8 cellular contexts compared by ENCODE assay signal in genomic region chr19:3060852-3061182, GRCh38. TPM values are rescaled to one million over a fixed set of nuclear protein-coding genes. Genes with fewer than 3 reads are reported as not detected.
DNase-seq lines count a peak whose midpoint lies in the region; ATAC-seq, FAIRE-seq and TF ChIP-seq lines count a peak whose summit lies in the region.

No MANE protein-coding gene starts in this region.

- ATAC-seq in GM12878, result no peak

- intact Hi-C loops in GM12878 (cut with micrococcal nuclease; ENCODE audit: unreplicated experiment), result no loop called here
- intact Hi-C loops in lower leg skin (cut with DNase I; ENCODE audit: low total_unique reads), result no loop called here
- intact Hi-C loops in thyroid gland (cut with DNase I), result no loop called here

- no peak for TF ChIP-seq POLR2A in GM12878 (IDR thresholded peaks at IDR 0.05; ENCODE audit: low read depth, low read length)
- no peak for TF ChIP-seq POLR2A in lower leg skin (IDR thresholded peaks at IDR 0.05)
- TF ChIP-seq POLR2A in thyroid gland (IDR thresholded peaks at IDR 0.05), result no peak

- peak overlapping the region; percentile 82 for H3K4me3 Mint-ChIP-seq in activated T-cell treated with anti-CD3 and anti-CD28 coated beads, Interleukin-2, amount 50 U/mL, for 24 hours

- H3K4me3 ChIP-seq in GM12878, result peak overlapping the region; percentile 88
- peak overlapping the region; percentile 64 for H3K4me3 ChIP-seq in lower leg skin (ENCODE audit: low read depth, poor library complexity, severe bottlenecking)
- peak overlapping the region in 2 of 3 donors; percentile 79 to 83 for H3K4me3 ChIP-seq in thyroid gland (replicated peaks in 1 of 3)

- no peak for DNase-seq in activated T-cell treated with anti-CD3 and anti-CD28 coated beads, Interleukin-2, amount 50 U/mL, for 24 hours
- DNase-seq in activated T-cell treated with anti-CD3 and anti-CD28 coated beads, Interleukin-2, amount 50 U/mL, for 1 hour, result no peak
- no peak for DNase-seq in GM12878 (ENCODE audit: low read depth, low spot score)
- DNase-seq in lower leg skin (ENCODE audit: low spot score in 2 of 2), result no peak
- no peak for DNase-seq in thyroid gland
- no peak for DNase-seq in NCI-H1105 treated with DMSO at 0.1 percent for 48 hours (lab: John Stamatoyannopoulos, UW)
- no peak for DNase-seq in HEK293T (ENCODE audit: extremely low spot score)
- no peak for DNase-seq in GM20000 (ENCODE audit: low spot score)

- H3K4me2 ChIP-seq in GM12878 (ENCODE audit: control insufficient read depth, insufficient read depth), result peak overlapping the region; percentile 82

- H3K27me3 Mint-ChIP-seq in activated T-cell treated with anti-CD3 and anti-CD28 coated beads, Interleukin-2, amount 50 U/mL, for 24 hours, result no peaks in the 10 kb centered on the region

- H3K9me3 Mint-ChIP-seq in activated T-cell treated with anti-CD3 and anti-CD28 coated beads, Interleukin-2, amount 50 U/mL, for 24 hours, result no peaks in the 10 kb centered on the region

- WGBS in GM12878 (ENCODE audit: insufficient coverage, insufficient replicate concordance, low lambda C conversion rate, missing lambda C conversion rate), result 16% methylated on average over 5 of the region's 5 CpGs
- WGBS in lower leg skin, 2 donors, result 25 to 35% methylated on average over 5 of the region's 5 CpGs
- WGBS in thyroid gland, 2 donors, result 37 to 48% methylated on average over 5 of the region's 5 CpGs

- BruUV-seq in GM12878 (replicated peaks; lab: Mats Ljungman, UMichigan), result no TSS peak

- H3K36me3 Mint-ChIP-seq in activated T-cell treated with anti-CD3 and anti-CD28 coated beads, Interleukin-2, amount 50 U/mL, for 24 hours (ENCODE audit: low read depth), result peaks cover 49% of the 10 kb centered on the region

- RAD21 ChIA-PET in GM12878 (lab: Charles Lee; ENCODE audit: unreplicated experiment), result interaction anchor here (0.6 to 3.0 kb wide), 3 partner anchors 13 to 105 kb away, joined by 3 to 13 read pairs (median 6); no protein-coding TSS in a partner anchor

- H3K9me3 ChIP-seq in GM12878 (replicated peaks; ENCODE audit: control insufficient read depth, insufficient read depth, low read length) (no peaks in the 10 kb centered on the region), thyroid gland (no peaks in the 10 kb centered on the region)

- no peak for TF ChIP-seq CTCF in GM12878 (IDR thresholded peaks at IDR 0.05 in 2 of 3, conservative IDR thresholded peaks at IDR 0.05 in 1 of 3; ENCODE audit: control insufficient read depth in 2 of 3, extremely low read depth in 1 of 3, insufficient read depth in 1 of 3, low read depth in 3 of 3, low read length in 3 of 3)
- no peak for TF ChIP-seq CTCF in lower leg skin (IDR thresholded peaks at IDR 0.05)
- no peak for TF ChIP-seq CTCF in thyroid gland (IDR thresholded peaks at IDR 0.05)
- TF ChIP-seq CTCF in GM20000 (IDR thresholded peaks at IDR 0.05; ENCODE audit: extremely low read depth, missing control alignments), result no peak

- no peak for TF ChIP-seq EP300 in GM12878 (IDR thresholded peaks at IDR 0.05; ENCODE audit: borderline replicate concordance in 1 of 2, control insufficient read depth in 1 of 2, low read depth in 2 of 2, low read length in 2 of 2)

- POLR2A ChIA-PET in GM12878 (lab: Charles Lee), result interaction anchor here (1.0 to 2.0 kb wide), 2 partner anchors 9 to 25 kb away, joined by 4 to 13 read pairs; no protein-coding TSS in a partner anchor
- POLR2A ChIA-PET in HEK293T (lab: Yijun Ruan, JAX), result no interaction called here

- peak overlapping the region; percentile 95 for H3K9ac ChIP-seq in GM12878 (ENCODE audit: control insufficient read depth, insufficient read depth, low read length)

- no peak for TF ChIP-seq RAD21 in GM12878 (IDR thresholded peaks at IDR 0.05; ENCODE audit: insufficient read depth, low read depth, low read length)

- in situ Hi-C loops in GM12878 (cut with MboI), result no loop called here

- peaks cover 29% of the 10 kb centered on the region for H3K79me2 ChIP-seq in GM12878 (ENCODE audit: control insufficient read depth, insufficient read depth, low read length)

- H3K27me3 ChIP-seq in GM12878 (replicated peaks in 1 of 2; ENCODE audit: control insufficient read depth in 2 of 2, insufficient read depth in 2 of 2, low read length in 1 of 2) (no peaks in the 10 kb centered on the region), thyroid gland (no peaks in the 10 kb centered on the region)

- peak overlapping the region; percentile 92 for H3K27ac Mint-ChIP-seq in activated T-cell treated with anti-CD3 and anti-CD28 coated beads, Interleukin-2, amount 50 U/mL, for 24 hours

- peaks cover 27% of the 10 kb centered on the region for H3K4me1 ChIP-seq in GM12878 (ENCODE audit: control insufficient read depth, insufficient read depth, low read length)
- H3K4me1 ChIP-seq in thyroid gland, result peaks cover 45 to 78% of the 10 kb centered on the region in 2 donors

- CTCF ChIA-PET in GM12878 (lab: Yijun Ruan, JAX), result interaction anchor here (0.5 to 2.2 kb wide), 7 partner anchors 8 to 479 kb away, joined by 3 to 11 read pairs (median 4); no protein-coding TSS in a partner anchor
- CTCF ChIA-PET in HEK293T (lab: Yijun Ruan, JAX), result interaction anchor here (0.9 kb wide), 1 partner anchor 25 kb away, joined by 4 read pairs; no protein-coding TSS in a partner anchor

- peaks cover 51% of the 10 kb centered on the region for H3K4me1 Mint-ChIP-seq in activated T-cell treated with anti-CD3 and anti-CD28 coated beads, Interleukin-2, amount 50 U/mL, for 24 hours (ENCODE audit: low read depth)

- H2AFZ ChIP-seq in GM12878 (ENCODE audit: control insufficient read depth, low read depth, low read length), result no peak overlapping the region

- H3K36me3 ChIP-seq in GM12878 (ENCODE audit: control insufficient read depth in 2 of 2, insufficient read depth in 2 of 2, low read length in 1 of 2) (peaks cover 11 to 14% of the 10 kb centered on the region in 2 experiments; a peak in 3 of 4 replicates), thyroid gland (peaks cover 16% of the 10 kb centered on the region in 2 donors)

- peak overlapping the region; percentile 87 for H3K27ac ChIP-seq in GM12878 (ENCODE audit: control insufficient read depth, insufficient read depth)
- H3K27ac ChIP-seq in thyroid gland, result peak overlapping the region; percentile 96 to 99 (median 99)

- peaks cover 11% of the 10 kb centered on the region; the same call in 1 of the 2 replicates for H4K20me1 ChIP-seq in GM12878 (ENCODE audit: control insufficient read depth, insufficient read depth)

- no peak for FAIRE-seq in GM12878 (lab: Jason Lieb, UNC)

- SMC1A ChIA-PET in GM12878 (lab: Charles Lee; ENCODE audit: uncharacterized antibody, unreplicated experiment), result interaction anchor here (1.3 to 1.7 kb wide), 3 partner anchors 8 to 25 kb away, joined by 3 to 8 read pairs (median 4); no protein-coding TSS in a partner anchor

RNA-seq across cellular contexts. Expression of gene TLE5, which starts 1.5 kb away (rescaled TPM):
- 52.7 and 76.7 TPM in 2 replicates for total RNA-seq in GM12878 (2013; cell fraction: nucleolus; rRNA removed)
- total RNA-seq in GM12878 (2014; rRNA removed), result 282 and 299 TPM in 2 replicates
- total RNA-seq in GM12878 (2014; rRNA removed; fragmentation: Illumina TruSeq; extraction: Trizol), result 144 and 153 TPM in 2 replicates
- 354 and 373 TPM in 2 replicates for total RNA-seq in GM12878 (2021)
- polyA plus RNA-seq in GM12878 (2011; ENCODE audit: low read depth), result 246 TPM
- polyA plus RNA-seq in GM12878 (2011; rRNA removed), result 272 and 329 TPM in 2 replicates
- polyA plus RNA-seq in GM12878 (2011; cell fraction: cytosol; rRNA removed), result 397 and 591 TPM in 2 replicates
- 669 and 746 TPM in 2 replicates for polyA plus RNA-seq in GM12878 (2011; cell fraction: nucleus; rRNA removed)
- polyA plus RNA-seq in GM12878 (2012), result 274 and 326 TPM in 2 replicates
- polyA plus RNA-seq in GM12878 (2014; fragmentation: Illumina TruSeq; extraction: Trizol), result 52.9 and 154 TPM in 2 replicates
- polyA plus RNA-seq in GM12878 (2014; fragmentation: Nextera tagmentation; extraction: Ambion mirVana), result 10 to 100 TPM in 1 of 2 experiments, 1 to 10 TPM in 1; 2.5 to 13.0 TPM
- 359 and 398 TPM in 2 replicates for polyA plus RNA-seq in GM12878 (2014; rRNA removed)
- polyA plus RNA-seq in GM12878 (2016; fragmentation: Nextera tagmentation; extraction: Ambion mirVana), result 100 to 1,000 TPM in 1 of 2 experiments, 10 to 100 TPM in 1; 64.4 to 130 TPM
- polyA minus RNA-seq in GM12878 (2011; rRNA and poly(A)+ RNA removed), result 386 and 390 TPM in 2 replicates
- polyA minus RNA-seq in GM12878 (2011; cell fraction: cytosol; rRNA and poly(A)+ RNA removed), result 245 and 292 TPM in 2 replicates
- 57.5 and 83.1 TPM in 2 replicates for polyA minus RNA-seq in GM12878 (2011; cell fraction: nucleus; rRNA and poly(A)+ RNA removed)
- total RNA-seq in lower leg skin, result 100 to 1,000 TPM; 329 to 533 (median 387) TPM
- total RNA-seq in thyroid gland, result 100 to 1,000 TPM; 398 to 892 (median 498) TPM

RNA-seq across cellular contexts. Expression of gene TLE2, which starts 31.7 kb away (rescaled TPM):
- 0.83 and 1.6 TPM in 2 replicates for total RNA-seq in GM12878 (2013; cell fraction: nucleolus; rRNA removed)
- not detected in 2 replicates for total RNA-seq in GM12878 (2014; rRNA removed)
- not detected in 2 replicates for total RNA-seq in GM12878 (2014; rRNA removed; fragmentation: Illumina TruSeq; extraction: Trizol)
- total RNA-seq in GM12878 (2021), result 0.21 and 1.1 TPM in 2 replicates
- polyA plus RNA-seq in GM12878 (2011; ENCODE audit: low read depth), result 0.52 TPM
- not detected in 2 replicates for polyA plus RNA-seq in GM12878 (2011; rRNA removed)
- polyA plus RNA-seq in GM12878 (2011; cell fraction: cytosol; rRNA removed), result 0.13 and 0.19 TPM in 2 replicates
- polyA plus RNA-seq in GM12878 (2011; cell fraction: nucleus; rRNA removed), result 0.39 and 1.2 TPM in 2 replicates
- polyA plus RNA-seq in GM12878 (2012), result 0.27 and 0.43 TPM in 2 replicates
- polyA plus RNA-seq in GM12878 (2014; fragmentation: Illumina TruSeq; extraction: Trizol), result 0.21 TPM in 1 of 2 replicates, not detected in the other
- under 1 TPM in 1 of 2 experiments, not detected in 1; 0.09 TPM for polyA plus RNA-seq in GM12878 (2014; fragmentation: Nextera tagmentation; extraction: Ambion mirVana)
- 0.05 and 0.48 TPM in 2 replicates for polyA plus RNA-seq in GM12878 (2014; rRNA removed)
- polyA plus RNA-seq in GM12878 (2016; fragmentation: Nextera tagmentation; extraction: Ambion mirVana), result under 1 TPM in 1 of 2 experiments, not detected in 1; 0.11 TPM
- polyA minus RNA-seq in GM12878 (2011; rRNA and poly(A)+ RNA removed), result 0.29 TPM in 1 of 2 replicates, not detected in the other
- polyA minus RNA-seq in GM12878 (2011; cell fraction: cytosol; rRNA and poly(A)+ RNA removed), result not detected in 2 replicates
- 0.19 and 0.24 TPM in 2 replicates for polyA minus RNA-seq in GM12878 (2011; cell fraction: nucleus; rRNA and poly(A)+ RNA removed)
- 10 to 100 TPM; 25.3 to 40.1 (median 33.5) TPM for total RNA-seq in lower leg skin
- total RNA-seq in thyroid gland, result 100 to 1,000 TPM in 1 of 4 donors, 10 to 100 TPM in 3; 81.3 to 114 (median 90.3) TPM

RNA-seq across cellular contexts. Expression of gene GNA11, which starts 33.3 kb away (rescaled TPM):
- 5.3 and 6.9 TPM in 2 replicates for total RNA-seq in GM12878 (2013; cell fraction: nucleolus; rRNA removed)
- total RNA-seq in GM12878 (2014; rRNA removed), result 5.0 and 6.8 TPM in 2 replicates
- total RNA-seq in GM12878 (2014; rRNA removed; fragmentation: Illumina TruSeq; extraction: Trizol), result 3.0 and 4.7 TPM in 2 replicates
- total RNA-seq in GM12878 (2021), result 9.7 and 10.6 TPM in 2 replicates
- 3.1 TPM for polyA plus RNA-seq in GM12878 (2011; ENCODE audit: low read depth)
- 1.1 and 1.6 TPM in 2 replicates for polyA plus RNA-seq in GM12878 (2011; rRNA removed)
- polyA plus RNA-seq in GM12878 (2011; cell fraction: cytosol; rRNA removed), result 3.6 and 4.8 TPM in 2 replicates
- polyA plus RNA-seq in GM12878 (2011; cell fraction: nucleus; rRNA removed), result 6.0 and 6.4 TPM in 2 replicates
- 5.0 and 5.7 TPM in 2 replicates for polyA plus RNA-seq in GM12878 (2012)
- polyA plus RNA-seq in GM12878 (2014; fragmentation: Illumina TruSeq; extraction: Trizol), result 7.5 and 7.9 TPM in 2 replicates
- under 1 TPM; 0.07 to 0.21 TPM for polyA plus RNA-seq in GM12878 (2014; fragmentation: Nextera tagmentation; extraction: Ambion mirVana)
- polyA plus RNA-seq in GM12878 (2014; rRNA removed), result 5.5 and 6.4 TPM in 2 replicates
- 1 to 10 TPM; 1.9 to 2.2 TPM for polyA plus RNA-seq in GM12878 (2016; fragmentation: Nextera tagmentation; extraction: Ambion mirVana)
- polyA minus RNA-seq in GM12878 (2011; rRNA and poly(A)+ RNA removed), result 5.2 and 7.8 TPM in 2 replicates
- 1.6 and 2.8 TPM in 2 replicates for polyA minus RNA-seq in GM12878 (2011; cell fraction: cytosol; rRNA and poly(A)+ RNA removed)
- 0.60 and 2.1 TPM in 2 replicates for polyA minus RNA-seq in GM12878 (2011; cell fraction: nucleus; rRNA and poly(A)+ RNA removed)
- 10 to 100 TPM; 42.5 to 63.8 (median 56.5) TPM for total RNA-seq in lower leg skin
- total RNA-seq in thyroid gland, result 10 to 100 TPM; 49.9 to 69.6 (median 63.8) TPM

Comparison
In these comparisons a context has a peak if more than half of its experiments do, and no peak if none do; other contexts are left out.
1. RNA of gene TLE2, which starts 31.7 kb away (total RNA-seq): 81.3 to 114 TPM in thyroid gland and 25.3 to 40.1 TPM in lower leg skin; 0.21 to 1.6 TPM in GM12878; every median in the first group is over 4 times any median in the second.
2. Peak in every context shown above with its lines, with median percentiles within 50 percentile points of each other: H3K4me3 ChIP-seq.